In genomic region chr14:68593806-68594536, GRCh38 we compare ENCODE assay signal across 9 cellular contexts.
DNase-seq lines count a peak whose midpoint lies in the region; FAIRE-seq and TF ChIP-seq lines count a peak whose summit lies in the region.
"Had no signal": no experiment of that assay in that cellular context is flagged by ENCODE, and none has a peak within 500 bp of the region (broad histone marks: within the 10 kb centered on the region; RNA-seq: fewer than 3 reads in every experiment).

No MANE protein-coding gene starts in this region.

- DNase-seq in activated CD4-positive, alpha-beta T cell treated with anti-CD3 and anti-CD28 coated beads, Interleukin-2, amount 10 ng/mL, durations not matched to agents 24 days and 14 days = no peak
- no peak for DNase-seq in activated CD4-positive, alpha-beta T cell treated with anti-CD3 and anti-CD28 coated beads for 1 hour
- peak; percentile 23 for DNase-seq in SKM-1 treated with dmso at 0.1 percent for 144 hours (lab: John Stamatoyannopoulos, UW; ENCODE audit: unreplicated experiment)
- peak; percentile 58 for DNase-seq in hepatocyte (ENCODE audit: low spot score)
- DNase-seq in suprapubic skin (ENCODE audit: low spot score in 2 of 2) = peak; percentile 16 to 44
- no peak for DNase-seq in GM12892 (ENCODE audit: insufficient read length)
- DNase-seq in NCI-H446 treated with DMSO at 0.1 percent for 48 hours (lab: John Stamatoyannopoulos, UW) = no peak
- DNase-seq in testis = no peak

- H3K4me3 ChIP-seq in hepatocyte (no peak overlapping the region), suprapubic skin (no peak overlapping the region), testis (no peak overlapping the region)

- H3K36me3 Mint-ChIP-seq in activated CD4-positive, alpha-beta T cell treated with anti-CD3 and anti-CD28 coated beads, Interleukin-2, amount 10 ng/mL, durations not matched to agents 24 days and 14 days (ENCODE audit: low read depth) = no peaks in the 10 kb centered on the region

- H3K9me3 ChIP-seq in hepatocyte (ENCODE audit: low read depth) (no peaks in the 10 kb centered on the region), suprapubic skin (no peaks in the 10 kb centered on the region), testis (no peaks in the 10 kb centered on the region)

- H3K27me3 Mint-ChIP-seq in activated CD4-positive, alpha-beta T cell treated with anti-CD3 and anti-CD28 coated beads, Interleukin-2, amount 10 ng/mL, durations not matched to agents 24 days and 14 days = no peaks in the 10 kb centered on the region

- H3K4me1 ChIP-seq in hepatocyte (ENCODE audit: insufficient read depth) (peaks cover 45% of the 10 kb centered on the region), suprapubic skin (peaks cover 37% of the 10 kb centered on the region), testis (peaks cover 21% of the 10 kb centered on the region)

- intact Hi-C loops in activated CD4-positive, alpha-beta T cell treated with anti-CD3 and anti-CD28 coated beads, Interleukin-2, amount 10 ng/mL, durations not matched to agents 24 days and 14 days (cut with micrococcal nuclease) = no loop called here
- intact Hi-C loops in testis (cut with DNase I; ENCODE audit: low total_unique reads) = no loop called here

- H4K20me1 ChIP-seq in hepatocyte (ENCODE audit: insufficient read depth, poor library complexity, severe bottlenecking) = no peaks in the 10 kb centered on the region

- H3K9me2 ChIP-seq in hepatocyte (replicated peaks; ENCODE audit: insufficient read depth) = no peaks in the 10 kb centered on the region

- H3K36me3 ChIP-seq in hepatocyte (replicated peaks; ENCODE audit: insufficient read depth, low read depth) (no peaks in the 10 kb centered on the region), suprapubic skin (no peaks in the 10 kb centered on the region), testis (ENCODE audit: low read depth, missing control alignments) (no peaks in the 10 kb centered on the region)

- no peak for FAIRE-seq in GM12892 (lab: Jason Lieb, UNC)
- FAIRE-seq: frontal cortex had no signal

- peak overlapping the region; percentile 75 for H3K27ac Mint-ChIP-seq in activated CD4-positive, alpha-beta T cell treated with anti-CD3 and anti-CD28 coated beads, Interleukin-2, amount 10 ng/mL, durations not matched to agents 24 days and 14 days

- no peak overlapping the region for H3K4me2 ChIP-seq in hepatocyte

- 32% methylated on average over 9 of the region's 9 CpGs for WGBS in hepatocyte (ENCODE audit: low lambda C conversion rate, missing lambda C conversion rate)
- WGBS in suprapubic skin = 44% methylated on average over 9 of the region's 9 CpGs
- 74 to 77% methylated on average over 9 of the region's 9 CpGs for WGBS in testis, 2 donors

- peaks cover 15% of the 10 kb centered on the region for H3K4me1 Mint-ChIP-seq in activated CD4-positive, alpha-beta T cell treated with anti-CD3 and anti-CD28 coated beads, Interleukin-2, amount 10 ng/mL, durations not matched to agents 24 days and 14 days

- no peak overlapping the region for H3K4me3 Mint-ChIP-seq in activated CD4-positive, alpha-beta T cell treated with anti-CD3 and anti-CD28 coated beads, Interleukin-2, amount 10 ng/mL, durations not matched to agents 24 days and 14 days

- no peak for TF ChIP-seq CTCF in hepatocyte (IDR thresholded peaks at IDR 0.05; ENCODE audit: poor library complexity)
- TF ChIP-seq CTCF in suprapubic skin (IDR thresholded peaks at IDR 0.05) = no peak
- no peak for TF ChIP-seq CTCF in testis (IDR thresholded peaks at IDR 0.05)

- peaks cover 4% of the 10 kb centered on the region for H3K79me2 ChIP-seq in hepatocyte

- H3K27ac ChIP-seq in hepatocyte (peak overlapping the region; percentile 77), suprapubic skin (no peak overlapping the region), testis (no peak overlapping the region)

- H3K27me3 ChIP-seq in hepatocyte = no peaks in the 10 kb centered on the region
- H3K27me3 ChIP-seq in suprapubic skin = no peaks in the 10 kb centered on the region
- no peaks in the 10 kb centered on the region for H3K27me3 ChIP-seq in testis

- TF ChIP-seq POLR2A in suprapubic skin (IDR thresholded peaks at IDR 0.05) (no peak), GM12892 (IDR thresholded peaks at IDR 0.05; ENCODE audit: low read depth, low read length) (no peak), testis (IDR thresholded peaks at IDR 0.05) (no peak)

- TF ChIP-seq EP300 in suprapubic skin (IDR thresholded peaks at IDR 0.05) = no peak

- no peak overlapping the region for H2AFZ ChIP-seq in hepatocyte

- H3K9me3 Mint-ChIP-seq in activated CD4-positive, alpha-beta T cell treated with anti-CD3 and anti-CD28 coated beads, Interleukin-2, amount 10 ng/mL, durations not matched to agents 24 days and 14 days = no peaks in the 10 kb centered on the region

Comparison
In these comparisons a context has a peak if more than half of its experiments do, and no peak if none do; other contexts are left out.
1. DNase-seq: peak in SKM-1 treated with dmso at 0.1 percent for 144 hours (single experiment), hepatocyte (single experiment) and suprapubic skin (2 of 2); none in activated CD4-positive, alpha-beta T cell treated with anti-CD3 and anti-CD28 coated beads, Interleukin-2, amount 10 ng/mL, durations not matched to agents 24 days and 14 days (single experiment), activated CD4-positive, alpha-beta T cell treated with anti-CD3 and anti-CD28 coated beads for 1 hour (single experiment), GM12892 (single experiment), NCI-H446 treated with DMSO at 0.1 percent for 48 hours (single experiment) and testis (single experiment).